9 cellular contexts compared by ENCODE assay signal in the genomic region with DNA sequence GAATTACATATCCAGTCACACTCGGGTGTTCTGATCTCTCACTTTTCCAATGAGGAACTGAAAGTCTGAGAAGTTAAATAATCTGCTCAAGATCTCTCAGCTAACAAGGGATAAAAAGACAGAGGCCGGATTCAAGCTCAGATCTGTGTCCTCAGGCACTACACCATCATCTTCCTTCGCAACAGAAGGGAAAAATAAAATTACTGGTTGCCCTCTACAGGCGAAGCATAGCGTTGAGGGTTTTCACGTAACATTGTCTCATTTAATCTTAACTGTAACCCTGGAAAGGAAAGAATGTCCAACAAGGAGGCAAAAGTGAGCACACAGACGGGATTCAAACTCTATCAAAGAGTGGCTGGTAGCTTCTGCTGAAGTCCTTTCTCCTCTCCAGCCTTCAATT.
A peak's percentile ranks its signal among the peaks of the same experiment; 100 is the strongest.
DNase-seq lines count a peak whose midpoint lies in the region; ATAC-seq lines count a peak whose summit lies in the region.
"Had no signal": no experiment of that assay in that cellular context is flagged by ENCODE, and none has a peak within 500 bp of the region (broad histone marks: within the 10 kb centered on the region; RNA-seq: fewer than 3 reads in every experiment).

No MANE protein-coding gene starts in this region.

- DNase-seq in A172 (ENCODE audit: low spot score) = peak; percentile 38
- DNase-seq in OCI-M1 (lab: John Stamatoyannopoulos, UW) = peak; percentile 19
- peak; percentile 25 for DNase-seq in fibroblast of peridontal ligament (ENCODE audit: extremely low read depth)
- DNase-seq in activated CD8-positive, alpha-beta memory T cell treated with anti-CD3 and anti-CD28 coated beads for 24 hours = no peak
- DNase-seq in NCI-H2081 treated with DMSO at 0.1 percent for 48 hours (lab: John Stamatoyannopoulos, UW) = no peak
- DNase-seq: activated CD4-positive, CD25-positive, alpha-beta regulatory T cell had no signal

- ATAC-seq in GM19351 (IDR thresholded peaks at IDR 0.05; ENCODE audit: unreplicated experiment) (peak; percentile 48), GM21576 (IDR thresholded peaks at IDR 0.05; ENCODE audit: unreplicated experiment) (no peak), HG03342 (IDR thresholded peaks at IDR 0.05; ENCODE audit: unreplicated experiment) (no peak)

Comparison
In these comparisons a context has a peak if more than half of its experiments do, and no peak if none do; other contexts are left out.
1. DNase-seq: peak in A172 (single experiment), OCI-M1 (single experiment) and fibroblast of peridontal ligament (single experiment); none in activated CD8-positive, alpha-beta memory T cell treated with anti-CD3 and anti-CD28 coated beads for 24 hours (single experiment) and NCI-H2081 treated with DMSO at 0.1 percent for 48 hours (single experiment).